18 cellular contexts compared by ENCODE assay signal in the genomic region with DNA sequence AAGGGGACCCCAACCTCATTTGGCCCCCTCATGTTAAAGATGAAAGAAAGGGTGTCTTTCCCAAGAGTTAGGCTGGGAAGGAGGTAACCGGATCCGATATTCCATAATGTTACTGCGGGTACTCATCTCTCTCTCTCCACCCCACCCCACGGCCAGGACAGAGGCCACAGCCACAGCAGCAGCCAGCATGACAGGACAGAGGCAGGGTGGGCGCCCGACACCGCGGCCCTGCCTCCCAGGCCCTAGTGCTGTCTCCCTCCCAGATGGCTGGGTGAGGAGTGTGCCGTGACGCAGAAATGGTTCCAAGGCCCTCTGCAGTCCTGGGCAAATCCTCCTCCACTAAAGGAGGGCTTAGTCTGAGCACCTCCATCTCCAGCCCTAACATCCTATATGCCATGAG. TPM values are rescaled to one million over a fixed set of nuclear protein-coding genes. Genes with fewer than 3 reads are reported as not detected.
DNase-seq lines count a peak whose midpoint lies in the region; ATAC-seq and TF ChIP-seq lines count a peak whose summit lies in the region.
"Had no signal": no experiment of that assay in that cellular context is flagged by ENCODE, and none has a peak within 500 bp of the region (broad histone marks: within the 10 kb centered on the region; RNA-seq: fewer than 3 reads in every experiment).

No MANE protein-coding gene starts in this region.

- H3K9me3 Mint-ChIP-seq in chondrocyte (ENCODE audit: low read depth) (no peaks in the 10 kb centered on the region), progenitor cell of endocrine pancreas (ENCODE audit: low read depth) (no peaks in the 10 kb centered on the region)
- H3K9me3 Mint-ChIP-seq: CD8-positive, alpha-beta T cell had no signal

- H3K4me3 Mint-ChIP-seq in chondrocyte (ENCODE audit: unreplicated experiment) (no peak overlapping the region), progenitor cell of endocrine pancreas (ENCODE audit: low read depth) (no peak overlapping the region)
- H3K4me3 Mint-ChIP-seq: CD4-positive, CD25-positive, alpha-beta regulatory T cell; CD8-positive, alpha-beta T cell had no signal

- ATAC-seq in HG03196 (IDR thresholded peaks at IDR 0.05; ENCODE audit: unreplicated experiment): no peak
- ATAC-seq: CD8-positive, alpha-beta T cell had no signal

- peaks cover 4% of the 10 kb centered on the region for H3K4me1 Mint-ChIP-seq in chondrocyte (ENCODE audit: low read depth)
- H3K4me1 Mint-ChIP-seq in progenitor cell of endocrine pancreas (ENCODE audit: low read depth): peaks cover 35% of the 10 kb centered on the region

- H3K9me3 ChIP-seq in HEK293 (ENCODE audit: control insufficient read depth, insufficient read depth, low read depth, low read length): no peaks in the 10 kb centered on the region
- H3K9me3 ChIP-seq: Caco-2 had no signal

- no peak overlapping the region for H3K27ac ChIP-seq in HEK293 (ENCODE audit: extremely low read depth, low read depth, low read length)
- H3K27ac ChIP-seq: GM23248 had no signal

- H3K36me3 Mint-ChIP-seq in chondrocyte (ENCODE audit: low read depth) (peaks cover 5% of the 10 kb centered on the region), progenitor cell of endocrine pancreas (ENCODE audit: insufficient read depth) (no peaks in the 10 kb centered on the region)
- H3K36me3 Mint-ChIP-seq: CD8-positive, alpha-beta T cell had no signal

- in situ Hi-C loops in KBM-7 (cut with MboI; ENCODE audit: low pct_unique_long_range_greater_than_20kb, low sequenced_read_pairs): no loop called here

- POLR2A ChIA-PET in HEK293 (lab: Yijun Ruan, JAX): no interaction called here

- H3K4me3 ChIP-seq in HEK293 (ENCODE audit: low read depth, low read length): no peak overlapping the region
- H3K4me3 ChIP-seq: GM23248 had no signal

- H3K4me1 ChIP-seq in HEK293 (ENCODE audit: control insufficient read depth, insufficient read depth, low read length): no peaks in the 10 kb centered on the region

- CTCF ChIA-PET in HEK293 (lab: Yijun Ruan, JAX): interaction anchor here (0.7 kb wide), 1 partner anchor 79 kb away, joined by 4 read pairs; no protein-coding TSS in a partner anchor

- TF ChIP-seq CTCF in HEK293 (tag by site-specific recombination; IDR thresholded peaks at IDR 0.05): no peak
- no peak for TF ChIP-seq CTCF in chondrocyte (IDR thresholded peaks at IDR 0.05)
- TF ChIP-seq CTCF in progenitor cell of endocrine pancreas (IDR thresholded peaks at IDR 0.05; ENCODE audit: unreplicated experiment): no peak

- peak; percentile 54 for DNase-seq in chondrocyte (ENCODE audit: low spot score)
- DNase-seq in progenitor cell of endocrine pancreas (ENCODE audit: low spot score, unreplicated experiment): no peak
- no peak for DNase-seq in KBM-7
- DNase-seq in stimulated activated CD4-positive, alpha-beta T cell treated with anti-CD3 and anti-CD28 coated beads, Interleukin-2, amount 100 ng/mL, for 48 hours: no peak
- DNase-seq: C1 segment of cervical spinal cord; Caco-2; CD4-positive, CD25-positive, alpha-beta regulatory T cell; CD8-positive, alpha-beta T cell; DMS153; DND-41; GM23248; H7; HCEC 1CT had no signal

- H3K27ac Mint-ChIP-seq in chondrocyte (ENCODE audit: unreplicated experiment) (no peak overlapping the region), progenitor cell of endocrine pancreas (peak overlapping the region; percentile 25)
- H3K27ac Mint-ChIP-seq: CD4-positive, CD25-positive, alpha-beta regulatory T cell; CD8-positive, alpha-beta T cell had no signal

- no peaks in the 10 kb centered on the region for H3K36me3 ChIP-seq in HEK293 (ENCODE audit: control insufficient read depth in 2 of 2, insufficient read depth in 1 of 2, low read length in 2 of 2)

- H3K27me3 Mint-ChIP-seq in chondrocyte (ENCODE audit: low read depth): peaks cover 55% of the 10 kb centered on the region
- H3K27me3 Mint-ChIP-seq in progenitor cell of endocrine pancreas: peaks cover 36% of the 10 kb centered on the region

TF ChIP-seq in HEK293, 187 proteins besides CTCF, POLR2A, EP300 and RAD21:
- TF ChIP-seq ZNF600 (tag by site-specific recombination; IDR thresholded peaks at IDR 0.05): 0 out of 2 replicates have a peak, but pooled peaks have one; percentile 26
- no peak for TF ChIP-seq GLIS2 (tag by site-specific recombination; IDR thresholded peaks at IDR 0.05)

RNA-seq across cellular contexts. Expression of a gene that starts 6.2 kb away (rescaled TPM):
- 0.42 TPM in 1 of 3 replicates, not detected in the others for total RNA-seq in chondrocyte
- 3.1 and 4.7 TPM in 2 replicates for total RNA-seq in progenitor cell of endocrine pancreas
- total RNA-seq: A673; CD4-positive, CD25-positive, alpha-beta regulatory T cell; CD8-positive, alpha-beta T cell; GM23248 had no signal

RNA-seq across cellular contexts. Expression of a gene that starts 54.8 kb away (rescaled TPM):
- total RNA-seq in chondrocyte: 0.37 to 0.59 TPM in 2 of 3 replicates, not detected in the other
- 0.60 and 0.98 TPM in 2 replicates for total RNA-seq in progenitor cell of endocrine pancreas
- total RNA-seq: A172; A673; CD8-positive, alpha-beta T cell; GM23248; H1; H7 had no signal
